Comparison of ENCODE assay signal across 22 cellular contexts in the genomic region with DNA sequence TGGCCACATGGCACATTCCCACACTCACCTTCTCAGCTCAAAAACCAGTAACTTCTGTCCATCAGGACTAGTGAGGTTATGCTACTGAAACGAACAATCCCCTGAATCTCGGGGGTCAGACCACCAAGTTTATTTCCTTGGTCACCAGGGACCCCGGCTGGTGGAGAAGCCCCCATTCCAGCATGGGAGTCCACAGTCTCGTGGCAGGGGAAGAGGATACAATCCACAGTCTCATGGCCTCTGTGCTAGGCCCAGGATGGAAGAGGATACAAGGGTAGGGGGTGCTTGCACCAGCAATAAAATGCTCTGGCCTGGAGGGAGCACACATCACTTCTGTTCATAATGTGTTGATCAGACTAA. TPM values are rescaled to one million over a fixed set of nuclear protein-coding genes. Genes with fewer than 3 reads are reported as not detected.
DNase-seq lines count a peak whose midpoint lies in the region; ATAC-seq, FAIRE-seq and TF ChIP-seq lines count a peak whose summit lies in the region.
"Had no signal": no experiment of that assay in that cellular context is flagged by ENCODE, and none has a peak within 500 bp of the region (broad histone marks: within the 10 kb centered on the region; RNA-seq: fewer than 3 reads in every experiment).

No MANE protein-coding gene starts in this region.

- H3K79me2 ChIP-seq in H1 (ENCODE audit: control insufficient read depth in 1 of 2, insufficient read depth in 2 of 2, low read length in 2 of 2), result no peaks in the 10 kb centered on the region
- H3K79me2 ChIP-seq: hepatocyte had no signal

- H3K23me2 ChIP-seq in H1 (ENCODE audit: low read depth, low read length), result no peaks in the 10 kb centered on the region

- H3K27me3 Mint-ChIP-seq in activated CD4-positive, alpha-beta memory T cell treated with anti-CD3 and anti-CD28 coated beads for 36 hours, result no peaks in the 10 kb centered on the region
- H3K27me3 Mint-ChIP-seq in stimulated activated memory B cell treated with anti-CD40 and anti-IgM and Interleukin-4, amounts not matched to agents 10 μg/mL and 1 μg/mL and 100 μg/mL, for 72 hours, result no peaks in the 10 kb centered on the region
- H3K27me3 Mint-ChIP-seq: IgD-negative memory B cell had no signal

- no peak overlapping the region for H3K4me3 ChIP-seq in H1 (ENCODE audit: extremely low read depth in 1 of 4, insufficient read depth in 2 of 4, low read depth in 3 of 4, low read length in 4 of 4)
- H3K4me3 ChIP-seq: hepatocyte had no signal

- no peak overlapping the region for H2BK120ac ChIP-seq in H1 (replicated peaks; ENCODE audit: low read depth, low read length)

- H3K36me3 ChIP-seq in H1 (ENCODE audit: control insufficient read depth in 2 of 4, insufficient read depth in 4 of 4, low read length in 3 of 4), result no peaks in the 10 kb centered on the region

- no peak overlapping the region for H2BK20ac ChIP-seq in H1 (ENCODE audit: low read length)

- no peak overlapping the region for H2AK5ac ChIP-seq in H1 (ENCODE audit: low read depth, low read length)

- no peak for TF ChIP-seq POLR2A in H1 (IDR thresholded peaks at IDR 0.05; ENCODE audit: control extremely low read depth in 1 of 2, low read depth in 2 of 2, low read length in 2 of 2)

- FAIRE-seq in H1 (lab: Jason Lieb, UNC), result no peak
- FAIRE-seq: keratinocyte had no signal

- H3K4me2 ChIP-seq in H1 (ENCODE audit: insufficient read depth in 1 of 2, low read depth in 2 of 2, low read length in 2 of 2), result no peak overlapping the region
- H3K4me2 ChIP-seq: hepatocyte had no signal

- no peak overlapping the region for H3K9ac ChIP-seq in H1 (replicated peaks in 1 of 4; ENCODE audit: extremely low read depth in 1 of 4, low read depth in 3 of 4, low read length in 3 of 4)

- no peak for ATAC-seq in activated naive CD4-positive, alpha-beta T cell treated with anti-CD3 and anti-CD28 coated beads, Interleukin-2, amount 50 U/mL, for 72 hours
- no peak for ATAC-seq in stimulated activated memory B cell treated with anti-CD40 and anti-IgM and Interleukin-4, amounts not matched to agents 10 μg/mL and 1 μg/mL and 100 μg/mL, for 72 hours
- no peak for ATAC-seq in foreskin keratinocyte
- ATAC-seq: activated T-cell treated with anti-CD3 and anti-CD28 coated beads, Interleukin-2, amount 50 U/mL, for 4 hours; right cardiac atrium had no signal

- peaks cover 4% of the 10 kb centered on the region in 2 experiments; a peak in 1 of 4 replicates for H3K9me3 ChIP-seq in H1 (ENCODE audit: insufficient read depth in 2 of 2, low read depth in 1 of 2, low read length in 1 of 2)

- H3K23ac ChIP-seq in H1 (ENCODE audit: insufficient read length), result no peak overlapping the region

- TF ChIP-seq EP300 in H1 (IDR thresholded peaks at IDR 0.05; ENCODE audit: borderline replicate concordance in 1 of 2, low read depth in 2 of 2, low read length in 2 of 2), result no peak

- no peak overlapping the region for H3K56ac ChIP-seq in H1 (replicated peaks; ENCODE audit: insufficient read length, low read depth, low read length)

- H4K5ac ChIP-seq in H1 (ENCODE audit: insufficient read length, low read depth, low read length), result no peak overlapping the region

- H3K14ac ChIP-seq in H1 (ENCODE audit: insufficient read length), result no peak overlapping the region

- H3K27me3 ChIP-seq in H1 (replicated peaks in 1 of 4; ENCODE audit: control insufficient read depth in 3 of 4, extremely low read depth in 1 of 4, insufficient read depth in 3 of 4, low read length in 3 of 4) (no peaks in the 10 kb centered on the region), foreskin keratinocyte (no peaks in the 10 kb centered on the region)
- H3K27me3 ChIP-seq: hepatocyte had no signal

- H3K27ac ChIP-seq in H1 (ENCODE audit: low read depth, low read length) (no peak overlapping the region), foreskin keratinocyte (no peak overlapping the region)
- H3K27ac ChIP-seq: hepatocyte had no signal

- H4K91ac ChIP-seq in H1 (replicated peaks; ENCODE audit: insufficient read length, low read length), result no peak overlapping the region

- no peaks in the 10 kb centered on the region for H3K79me1 ChIP-seq in H1 (ENCODE audit: low read depth, low read length)

- H2BK15ac ChIP-seq in H1 (ENCODE audit: low read length), result no peak overlapping the region

- no peak for DNase-seq in activated naive CD4-positive, alpha-beta T cell treated with anti-CD3 and anti-CD28 coated beads, Interleukin-2, amount 50 U/mL, for 72 hours (ENCODE audit: low spot score in 2 of 2)
- no peak for DNase-seq in activated naive CD4-positive, alpha-beta T cell treated with Interleukin-2 at 50 U/mL for 16 hours
- DNase-seq in activated CD4-positive, alpha-beta memory T cell treated with anti-CD3 and anti-CD28 coated beads for 36 hours, result no peak
- DNase-seq in H1 (ENCODE audit: low read depth in 1 of 2, low spot score in 2 of 2) (no peak), occipital lobe (lab: John Stamatoyannopoulos, UW) (no peak), NCI-H187 treated with DMSO at 0.1 percent for 48 hours (lab: John Stamatoyannopoulos, UW) (no peak), foreskin keratinocyte (no peak)
- DNase-seq: activated CD4-positive, CD25-positive, alpha-beta regulatory T cell; activated T-cell treated with anti-CD3 and anti-CD28 coated beads, Interleukin-2, amount 50 U/mL, for 4 hours; anterior cingulate cortex; GF-D8; mesendoderm; MV-4-11; NCI-H2081 treated with DMSO at 0.1 percent for 48 hours; NCI-H524; right cardiac atrium; SHP77 treated with DMSO at 0.1 percent for 48 hours had no signal

- H4K8ac ChIP-seq in H1 (ENCODE audit: extremely low read depth, insufficient read depth, low read length), result 0 out of 2 replicates have a peak overlapping the region, but pooled peaks have one; percentile 8

- CTCF ChIA-PET in activated CD4-positive, alpha-beta memory T cell treated with anti-CD3 and anti-CD28 coated beads for 36 hours (lab: Charles Lee), result interaction anchor here (2.5 kb wide), 1 partner anchor 20 kb away, joined by 9 read pairs; no protein-coding TSS in a partner anchor
- CTCF ChIA-PET in H1 (lab: Charles Lee; ENCODE audit: partially characterized antibody), result interaction anchor here (0.8 to 1.7 kb wide), 3 partner anchors 18 to 85 kb away, joined by 3 to 8 read pairs (median 4); no protein-coding TSS in a partner anchor

- H3K18ac ChIP-seq in H1 (ENCODE audit: extremely low read depth, low read length), result no peak overlapping the region

- H3K4me3 Mint-ChIP-seq in activated CD4-positive, alpha-beta memory T cell treated with anti-CD3 and anti-CD28 coated beads for 36 hours, result no peak overlapping the region
- H3K4me3 Mint-ChIP-seq in stimulated activated memory B cell treated with anti-CD40 and anti-IgM and Interleukin-4, amounts not matched to agents 10 μg/mL and 1 μg/mL and 100 μg/mL, for 72 hours, result no peak overlapping the region
- H3K4me3 Mint-ChIP-seq: activated T-cell treated with anti-CD3 and anti-CD28 coated beads, Interleukin-2, amount 50 U/mL, for 4 hours; IgD-negative memory B cell; T-helper 2 cell treated with Interferon-gamma antibody and Interleukin-4, amounts not matched to agents 5 μg/mL and 100 μg/mL, for 36 hours had no signal

- H3K4me1 Mint-ChIP-seq in activated CD4-positive, alpha-beta memory T cell treated with anti-CD3 and anti-CD28 coated beads for 36 hours (ENCODE audit: low read depth), result peaks cover 65% of the 10 kb centered on the region
- H3K4me1 Mint-ChIP-seq in stimulated activated memory B cell treated with anti-CD40 and anti-IgM and Interleukin-4, amounts not matched to agents 10 μg/mL and 1 μg/mL and 100 μg/mL, for 72 hours, result peaks cover 39% of the 10 kb centered on the region

- H3K4ac ChIP-seq in H1 (replicated peaks; ENCODE audit: insufficient read length, low read depth, low read length), result no peak overlapping the region

- no peak overlapping the region for H2BK5ac ChIP-seq in H1 (ENCODE audit: low read depth, low read length)

- H4K20me1 ChIP-seq in H1 (replicated peaks in 1 of 2; ENCODE audit: control insufficient read depth in 1 of 2, insufficient read depth in 2 of 2, low read length in 2 of 2), result no peaks in the 10 kb centered on the region

- POLR2A ChIA-PET in activated CD4-positive, alpha-beta memory T cell treated with anti-CD3 and anti-CD28 coated beads for 36 hours (lab: Charles Lee), result interaction anchor here (0.7 kb wide), 2 partner anchors 24 to 28 kb away, joined by 3 read pairs; no protein-coding TSS in a partner anchor
- POLR2A ChIA-PET in H1 (lab: Charles Lee; ENCODE audit: partially characterized antibody), result interaction anchor here (1.8 kb wide), 1 partner anchor 10 kb away, joined by 7 read pairs; no protein-coding TSS in a partner anchor

- 79% methylated on average over 4 of the region's 4 CpGs; no CpG with 5 or more reads in 1 of the 2 experiments for WGBS in H1 (ENCODE audit: extremely low coverage in 1 of 2, insufficient coverage in 1 of 2, insufficient read length in 1 of 2, insufficient replicate concordance in 2 of 2, low coverage in 1 of 2, low lambda C conversion rate in 2 of 2, missing lambda C conversion rate in 1 of 2), 2 experiments

- H2AFZ ChIP-seq in H1 (ENCODE audit: low read length), result no peak overlapping the region
- H2AFZ ChIP-seq: hepatocyte had no signal

- no peaks in the 10 kb centered on the region; a peak in 1 of 7 replicates for H3K4me1 ChIP-seq in H1 (replicated peaks in 1 of 4; ENCODE audit: control insufficient read depth in 3 of 4, insufficient read depth in 4 of 4, low read length in 3 of 4)
- no peaks in the 10 kb centered on the region for H3K4me1 ChIP-seq in foreskin keratinocyte

- H3K36me3 Mint-ChIP-seq in activated naive CD4-positive, alpha-beta T cell treated with anti-CD3 and anti-CD28 coated beads, Interleukin-2, amount 50 U/mL, for 72 hours, result peaks cover 23 to 89% of the 10 kb centered on the region in 2 donors
- peaks cover 58% of the 10 kb centered on the region for H3K36me3 Mint-ChIP-seq in activated CD4-positive, alpha-beta memory T cell treated with anti-CD3 and anti-CD28 coated beads for 36 hours
- peaks cover 38% of the 10 kb centered on the region for H3K36me3 Mint-ChIP-seq in stimulated activated memory B cell treated with anti-CD40 and anti-IgM and Interleukin-4, amounts not matched to agents 10 μg/mL and 1 μg/mL and 100 μg/mL, for 72 hours

- no peak overlapping the region for H2BK12ac ChIP-seq in H1 (ENCODE audit: low read depth, low read length)

- intact Hi-C loops in activated CD4-positive, alpha-beta memory T cell treated with anti-CD3 and anti-CD28 coated beads for 36 hours (cut with micrococcal nuclease), result no loop called here

- peak overlapping the region; percentile 60 to 89 for H3K27ac Mint-ChIP-seq in activated naive CD4-positive, alpha-beta T cell treated with anti-CD3 and anti-CD28 coated beads, Interleukin-2, amount 50 U/mL, for 72 hours
- H3K27ac Mint-ChIP-seq in activated CD4-positive, alpha-beta memory T cell treated with anti-CD3 and anti-CD28 coated beads for 36 hours, result peak overlapping the region; percentile 98
- peak overlapping the region; percentile 56 for H3K27ac Mint-ChIP-seq in stimulated activated memory B cell treated with anti-CD40 and anti-IgM and Interleukin-4, amounts not matched to agents 10 μg/mL and 1 μg/mL and 100 μg/mL, for 72 hours

- TF ChIP-seq RAD21 in H1 (IDR thresholded peaks at IDR 0.05 in 1 of 2, conservative IDR thresholded peaks at IDR 0.05 in 1 of 2; ENCODE audit: low read depth in 2 of 2, low read length in 2 of 2), result no peak

- TF ChIP-seq CTCF in H1 (IDR thresholded peaks at IDR 0.05; ENCODE audit: control extremely low read depth in 1 of 3, insufficient read depth in 1 of 3, low read depth in 1 of 3, low read length in 3 of 3) (no peak), foreskin keratinocyte (conservative IDR thresholded peaks at IDR 0.05) (no peak)

- H3K9me3 Mint-ChIP-seq in activated naive CD4-positive, alpha-beta T cell treated with anti-CD3 and anti-CD28 coated beads, Interleukin-2, amount 50 U/mL, for 72 hours, result peaks cover 0 to 47% of the 10 kb centered on the region in 2 donors
- H3K9me3 Mint-ChIP-seq in activated CD4-positive, alpha-beta memory T cell treated with anti-CD3 and anti-CD28 coated beads for 36 hours, result peaks cover 32% of the 10 kb centered on the region
- H3K9me3 Mint-ChIP-seq in stimulated activated memory B cell treated with anti-CD40 and anti-IgM and Interleukin-4, amounts not matched to agents 10 μg/mL and 1 μg/mL and 100 μg/mL, for 72 hours, result peaks cover 7% of the 10 kb centered on the region

RNA-seq across cellular contexts. Expression of gene CARD19, which starts 7.4 kb away (rescaled TPM):
- 10 to 100 TPM; 58.1 to 82.6 TPM for total RNA-seq in activated naive CD4-positive, alpha-beta T cell treated with anti-CD3 and anti-CD28 coated beads, Interleukin-2, amount 50 U/mL, for 72 hours
- total RNA-seq in activated CD4-positive, alpha-beta memory T cell treated with anti-CD3 and anti-CD28 coated beads for 36 hours, result 10 to 100 TPM; 77.9 to 80.0 TPM
- 21.2 and 27.7 TPM in 2 replicates for total RNA-seq in H1 (2021; fragmentation: NEBNext Ultra II Directional; extraction: Animal tissue kit (Norgen Biotek cat#: 25700))
- 112 and 144 TPM in 2 replicates for polyA plus RNA-seq in H1 (2011; rRNA removed)
- 66.2 TPM for polyA plus RNA-seq in H1 (2011; cell fraction: cytosol; rRNA removed)
- 57.8 TPM for polyA plus RNA-seq in H1 (2011; cell fraction: nucleus; rRNA removed)
- polyA plus RNA-seq in H1 (2012, experiment 1 of 2), result 13.4 to 28.1 TPM (median 26.0 TPM) in 4 replicates
- polyA plus RNA-seq in H1 (2012, experiment 2 of 2), result 36.2 TPM
- 30.6 TPM for polyA plus RNA-seq in H1 (2013, experiment 1 of 2)
- polyA plus RNA-seq in H1 (2013, experiment 2 of 2), result 30.0 TPM
- polyA minus RNA-seq in H1 (2011; rRNA and poly(A)+ RNA removed), result 11.7 and 13.5 TPM in 2 replicates
- polyA minus RNA-seq in H1 (2011; cell fraction: cytosol; rRNA and poly(A)+ RNA removed), result 12.4 TPM
- polyA minus RNA-seq in H1 (2011; cell fraction: nucleus; rRNA and poly(A)+ RNA removed), result 10.4 TPM
- 15.3 TPM for total RNA-seq in occipital lobe
- total RNA-seq in foreskin keratinocyte, result 31.1 TPM in 2 replicates
- 46.3 and 47.5 TPM in 2 replicates for polyA plus RNA-seq in foreskin keratinocyte

RNA-seq across cellular contexts. Expression of gene SUSD3, which starts 30.1 kb away (rescaled TPM):
- total RNA-seq in activated naive CD4-positive, alpha-beta T cell treated with anti-CD3 and anti-CD28 coated beads, Interleukin-2, amount 50 U/mL, for 72 hours, result 10 to 100 TPM; 70.7 to 81.9 TPM
- total RNA-seq in activated CD4-positive, alpha-beta memory T cell treated with anti-CD3 and anti-CD28 coated beads for 36 hours, result 10 to 100 TPM; 67.0 to 72.8 TPM
- 5.5 and 6.2 TPM in 2 replicates for total RNA-seq in H1 (2021; fragmentation: NEBNext Ultra II Directional; extraction: Animal tissue kit (Norgen Biotek cat#: 25700))
- 35.4 and 36.0 TPM in 2 replicates for polyA plus RNA-seq in H1 (2011; rRNA removed)
- polyA plus RNA-seq in H1 (2011; cell fraction: cytosol; rRNA removed), result 22.6 TPM
- 16.8 TPM for polyA plus RNA-seq in H1 (2011; cell fraction: nucleus; rRNA removed)
- 6.3 to 11.3 TPM (median 8.3 TPM) in 4 replicates for polyA plus RNA-seq in H1 (2012, experiment 1 of 2)
- polyA plus RNA-seq in H1 (2012, experiment 2 of 2), result 10.7 TPM
- 8.2 TPM for polyA plus RNA-seq in H1 (2013, experiment 1 of 2)
- 9.4 TPM for polyA plus RNA-seq in H1 (2013, experiment 2 of 2)
- polyA minus RNA-seq in H1 (2011; rRNA and poly(A)+ RNA removed), result 5.2 and 7.2 TPM in 2 replicates
- 8.8 TPM for polyA minus RNA-seq in H1 (2011; cell fraction: cytosol; rRNA and poly(A)+ RNA removed)
- 7.3 TPM for polyA minus RNA-seq in H1 (2011; cell fraction: nucleus; rRNA and poly(A)+ RNA removed)
- 1.6 TPM for total RNA-seq in occipital lobe
- total RNA-seq in foreskin keratinocyte, result 0.11 and 0.44 TPM in 2 replicates
- 0.18 and 0.24 TPM in 2 replicates for polyA plus RNA-seq in foreskin keratinocyte

RNA-seq across cellular contexts. Expression of gene NINJ1, which starts 45.4 kb away (rescaled TPM):
- total RNA-seq in activated naive CD4-positive, alpha-beta T cell treated with anti-CD3 and anti-CD28 coated beads, Interleukin-2, amount 50 U/mL, for 72 hours, result 10 to 100 TPM; 81.0 to 84.8 TPM
- 10 to 100 TPM; 77.9 to 82.0 TPM for total RNA-seq in activated CD4-positive, alpha-beta memory T cell treated with anti-CD3 and anti-CD28 coated beads for 36 hours
- 28.2 TPM in 2 replicates for total RNA-seq in H1 (2021; fragmentation: NEBNext Ultra II Directional; extraction: Animal tissue kit (Norgen Biotek cat#: 25700))
- polyA plus RNA-seq in H1 (2011; rRNA removed) (65.6 and 88.0 TPM in 2 replicates), foreskin keratinocyte (24.6 and 29.8 TPM in 2 replicates)
- 45.5 TPM for polyA plus RNA-seq in H1 (2011; cell fraction: cytosol; rRNA removed)
- 45.0 TPM for polyA plus RNA-seq in H1 (2011; cell fraction: nucleus; rRNA removed)
- 32.2 to 46.6 TPM (median 40.1 TPM) in 4 replicates for polyA plus RNA-seq in H1 (2012, experiment 1 of 2)
- 36.1 TPM for polyA plus RNA-seq in H1 (2012, experiment 2 of 2)
- polyA plus RNA-seq in H1 (2013, experiment 1 of 2), result 32.5 TPM
- polyA plus RNA-seq in H1 (2013, experiment 2 of 2), result 34.8 TPM
- polyA minus RNA-seq in H1 (2011; rRNA and poly(A)+ RNA removed), result 13.6 and 14.1 TPM in 2 replicates
- polyA minus RNA-seq in H1 (2011; cell fraction: cytosol; rRNA and poly(A)+ RNA removed), result 17.8 TPM
- polyA minus RNA-seq in H1 (2011; cell fraction: nucleus; rRNA and poly(A)+ RNA removed), result 19.2 TPM
- total RNA-seq in occipital lobe (7.5 TPM), foreskin keratinocyte (15.8 and 17.7 TPM in 2 replicates)
